26 cellular contexts compared by ENCODE assay signal in genomic region chr16:67871256-67871655, GRCh38. TPM values are rescaled to one million over a fixed set of nuclear protein-coding genes. Genes with fewer than 3 reads are reported as not detected.
DNase-seq lines count a peak whose midpoint lies in the region; ATAC-seq, FAIRE-seq and TF ChIP-seq lines count a peak whose summit lies in the region.
"Had no signal": no experiment of that assay in that cellular context is flagged by ENCODE, and none has a peak within 500 bp of the region (broad histone marks: within the 10 kb centered on the region; RNA-seq: fewer than 3 reads in every experiment).

No MANE protein-coding gene starts in this region.

- H4K91ac ChIP-seq in H1 (replicated peaks; ENCODE audit: insufficient read length, low read length), result no peak overlapping the region

- no peak overlapping the region for H2BK5ac ChIP-seq in H1 (ENCODE audit: low read depth, low read length)

- FAIRE-seq in H1 (lab: Jason Lieb, UNC), result no peak
- FAIRE-seq: HTR-8/SVneo had no signal

- no peak overlapping the region for H2AK5ac ChIP-seq in H1 (ENCODE audit: low read depth, low read length)

- H3K9ac ChIP-seq in mammary epithelial cell (ENCODE audit: insufficient read depth, low read length) (no peak overlapping the region), H1 (replicated peaks in 1 of 4; ENCODE audit: extremely low read depth in 1 of 4, low read depth in 3 of 4, low read length in 3 of 4) (no peak overlapping the region)

- H2AFZ ChIP-seq in mammary epithelial cell (ENCODE audit: low read depth, low read length), result no peak overlapping the region
- H2AFZ ChIP-seq in H1 (ENCODE audit: low read length), result no peak overlapping the region

- H3K9me3 Mint-ChIP-seq in MCF 10A (ENCODE audit: unreplicated experiment) (no peaks in the 10 kb centered on the region), HFFc6 (no peaks in the 10 kb centered on the region)
- H3K9me3 Mint-ChIP-seq in stimulated activated effector memory CD8-positive, alpha-beta T cell treated with anti-CD3 and anti-CD28 coated beads, Interleukin-12 subunit alpha, Interleukin-12 subunit beta, amount 100 ng/mL, for 72 hours, result no peaks in the 10 kb centered on the region
- H3K9me3 Mint-ChIP-seq: brain had no signal

- H4K20me1 ChIP-seq in mammary epithelial cell (ENCODE audit: insufficient read depth, low read length) (no peaks in the 10 kb centered on the region), H1 (replicated peaks in 1 of 2; ENCODE audit: control insufficient read depth in 1 of 2, insufficient read depth in 2 of 2, low read length in 2 of 2) (peaks cover 8 to 9% of the 10 kb centered on the region in 2 experiments)

- no peak overlapping the region for H3K14ac ChIP-seq in H1 (ENCODE audit: insufficient read length)

- H3K4me2 ChIP-seq in mammary epithelial cell (ENCODE audit: insufficient read depth, low read depth, low read length) (no peak overlapping the region), H1 (ENCODE audit: insufficient read depth in 1 of 2, low read depth in 2 of 2, low read length in 2 of 2) (no peak overlapping the region)

- H3K27me3 Mint-ChIP-seq in MCF 10A (ENCODE audit: insufficient read depth, unreplicated experiment), result no peaks in the 10 kb centered on the region
- H3K27me3 Mint-ChIP-seq in HFFc6 (ENCODE audit: insufficient read depth), result peaks cover 2% of the 10 kb centered on the region
- H3K27me3 Mint-ChIP-seq: activated CD8-positive, alpha-beta memory T cell treated with anti-CD3 and anti-CD28 coated beads, Interleukin-2, amount 10 ng/mL, durations not matched to agents 7 days and 5 days; CD4-positive, alpha-beta memory T cell had no signal

- no peak overlapping the region for H2BK12ac ChIP-seq in H1 (ENCODE audit: low read depth, low read length)

- H3K36me3 Mint-ChIP-seq in MCF 10A (ENCODE audit: insufficient read depth, unreplicated experiment) (peaks cover 70% of the 10 kb centered on the region), HFFc6 (ENCODE audit: low read depth) (peaks cover 14% of the 10 kb centered on the region)
- H3K36me3 Mint-ChIP-seq in stimulated activated effector memory CD8-positive, alpha-beta T cell treated with anti-CD3 and anti-CD28 coated beads, Interleukin-12 subunit alpha, Interleukin-12 subunit beta, amount 100 ng/mL, for 72 hours, result peaks cover 85% of the 10 kb centered on the region

- H3K79me1 ChIP-seq in H1 (ENCODE audit: low read depth, low read length), result peaks cover 11% of the 10 kb centered on the region

- H4K8ac ChIP-seq in H1 (ENCODE audit: extremely low read depth, insufficient read depth, low read length), result no peak overlapping the region

- no peak overlapping the region for H2BK15ac ChIP-seq in H1 (ENCODE audit: low read length)

- H3K23ac ChIP-seq in H1 (ENCODE audit: insufficient read length), result no peak overlapping the region

- H4K5ac ChIP-seq in H1 (ENCODE audit: insufficient read length, low read depth, low read length), result no peak overlapping the region

- H3K4ac ChIP-seq in H1 (replicated peaks; ENCODE audit: insufficient read length, low read depth, low read length), result no peak overlapping the region

- POLR2A ChIA-PET in MCF 10A (lab: Yijun Ruan, JAX), result interaction anchor here (0.7 to 2.9 kb wide), 7 partner anchors 9 to 65 kb away, joined by 3 to 23 read pairs (median 4); partner anchors contain the start of gene NUTF2
- POLR2A ChIA-PET in H1 (lab: Charles Lee; ENCODE audit: partially characterized antibody), result interaction anchor here (0.8 to 1.7 kb wide), 10 partner anchors 9 to 365 kb away, joined by 3 to 11 read pairs (median 5); partner anchors contain the start of genes CENPT, ESRP2, GFOD2 and NRN1L

- intact Hi-C loops in MCF 10A (cut with micrococcal nuclease) (no loop called here), mammary epithelial cell (cut with micrococcal nuclease) (loop anchor here (5.0 kb wide), 1 partner anchor 39 kb away; no protein-coding TSS in a partner anchor)

- H3K4me3 ChIP-seq in mammary epithelial cell (replicated peaks in 1 of 3; ENCODE audit: insufficient read depth in 1 of 3, low read depth in 2 of 3, low read length in 3 of 3) (no peak overlapping the region), H1 (ENCODE audit: extremely low read depth in 1 of 4, insufficient read depth in 2 of 4, low read depth in 3 of 4, low read length in 4 of 4) (no peak overlapping the region), suprapubic skin (no peak overlapping the region)
- H3K4me3 ChIP-seq: adrenal gland, lung, thyroid gland had no signal

- peaks cover 55% of the 10 kb centered on the region for H3K79me2 ChIP-seq in mammary epithelial cell (ENCODE audit: insufficient read depth, low read length)
- peaks cover 3 to 29% of the 10 kb centered on the region in 2 experiments; a peak in 3 of 4 replicates for H3K79me2 ChIP-seq in H1 (ENCODE audit: control insufficient read depth in 1 of 2, insufficient read depth in 2 of 2, low read length in 2 of 2)

- peaks cover 2% of the 10 kb centered on the region; the same call in 1 of the 2 replicates for H3K23me2 ChIP-seq in H1 (ENCODE audit: low read depth, low read length)

- dilution Hi-C loops in mammary epithelial cell (cut with HindIII; ENCODE audit: low sequenced_read_pairs), result no loop called here

- no peak for TF ChIP-seq EP300 in H1 (IDR thresholded peaks at IDR 0.05; ENCODE audit: borderline replicate concordance in 1 of 2, low read depth in 2 of 2, low read length in 2 of 2)
- no peak for TF ChIP-seq EP300 in suprapubic skin (IDR thresholded peaks at IDR 0.05)

- H3K4me1 Mint-ChIP-seq in MCF 10A (ENCODE audit: insufficient read depth, unreplicated experiment) (peaks cover 34% of the 10 kb centered on the region), HFFc6 (ENCODE audit: low read depth) (peaks cover 29% of the 10 kb centered on the region)
- H3K4me1 Mint-ChIP-seq in stimulated activated effector memory CD8-positive, alpha-beta T cell treated with anti-CD3 and anti-CD28 coated beads, Interleukin-12 subunit alpha, Interleukin-12 subunit beta, amount 100 ng/mL, for 72 hours, result peaks cover 37% of the 10 kb centered on the region

- no peak for ATAC-seq in HG03565 (IDR thresholded peaks at IDR 0.05; ENCODE audit: unreplicated experiment)
- no peak for ATAC-seq in stimulated activated effector memory CD8-positive, alpha-beta T cell treated with anti-CD3 and anti-CD28 coated beads, Interleukin-12 subunit alpha, Interleukin-12 subunit beta, amount 100 ng/mL, for 72 hours
- ATAC-seq: activated CD8-positive, alpha-beta memory T cell treated with anti-CD3 and anti-CD28 coated beads, Interleukin-2, amount 10 ng/mL, durations not matched to agents 7 days and 5 days had no signal

- TF ChIP-seq CTCF in MCF 10A (IDR thresholded peaks at IDR 0.05; ENCODE audit: unreplicated experiment) (no peak), mammary epithelial cell (conservative IDR thresholded peaks at IDR 0.05 in 1 of 2, IDR thresholded peaks at IDR 0.05 in 1 of 2; ENCODE audit: extremely low read depth in 1 of 2, insufficient read depth in 1 of 2, low read depth in 1 of 2, low read length in 2 of 2) (no peak), HFFc6 (IDR thresholded peaks at IDR 0.05) (no peak), H1 (IDR thresholded peaks at IDR 0.05; ENCODE audit: control extremely low read depth in 1 of 3, insufficient read depth in 1 of 3, low read depth in 1 of 3, low read length in 3 of 3) (no peak), suprapubic skin (IDR thresholded peaks at IDR 0.05) (no peak), GM10266 (IDR thresholded peaks at IDR 0.05; ENCODE audit: control insufficient read depth, insufficient read depth, low read depth, missing control alignments) (no peak)

- H3K4me3 Mint-ChIP-seq in MCF 10A (ENCODE audit: unreplicated experiment) (no peak overlapping the region), HFFc6 (no peak overlapping the region)
- H3K4me3 Mint-ChIP-seq in stimulated activated effector memory CD8-positive, alpha-beta T cell treated with anti-CD3 and anti-CD28 coated beads, Interleukin-12 subunit alpha, Interleukin-12 subunit beta, amount 100 ng/mL, for 72 hours, result no peak overlapping the region
- H3K4me3 Mint-ChIP-seq: activated CD8-positive, alpha-beta memory T cell treated with anti-CD3 and anti-CD28 coated beads, Interleukin-2, amount 10 ng/mL, durations not matched to agents 7 days and 5 days had no signal

- H3K18ac ChIP-seq in H1 (ENCODE audit: extremely low read depth, low read length), result no peak overlapping the region

- DNase-seq in MCF 10A (ENCODE audit: unreplicated experiment) (no peak), mammary epithelial cell (no peak), HFFc6 (no peak), H1 (ENCODE audit: low read depth in 1 of 2, low spot score in 2 of 2) (no peak), suprapubic skin (ENCODE audit: low spot score in 2 of 2) (no peak), GM10266 (ENCODE audit: extremely low spot score) (no peak)
- no peak for DNase-seq in stimulated activated effector memory CD8-positive, alpha-beta T cell treated with anti-CD3 and anti-CD28 coated beads, Interleukin-12 subunit alpha, Interleukin-12 subunit beta, amount 100 ng/mL, for 72 hours (ENCODE audit: low spot score in 2 of 2)
- DNase-seq: activated CD4-positive, alpha-beta T cell treated with anti-CD3 and anti-CD28 coated beads for 4 hours; activated CD8-positive, alpha-beta memory T cell treated with anti-CD3 and anti-CD28 coated beads, Interleukin-2, amount 10 ng/mL, durations not matched to agents 7 days and 5 days; activated effector memory CD4-positive, alpha-beta T cell treated with Interleukin-2 at 50 U/mL for 16 hours; adrenal gland; CD4-positive, alpha-beta memory T cell; effector CD4-positive, alpha-beta T cell; GOT3; head of caudate nucleus; NCI-H1694; NCI-H2171; NCI-H524; stimulated activated CD4-positive, alpha-beta T cell treated with anti-CD3 and anti-CD28 coated beads, Interleukin-4, amount 100 ng/mL, for 1 hour; stimulated activated naive CD4-positive, alpha-beta T cell; thyroid gland had no signal

- no peaks in the 10 kb centered on the region for H3K9me3 ChIP-seq in mammary epithelial cell (replicated peaks; ENCODE audit: insufficient read depth, low read length)
- H3K9me3 ChIP-seq in H1 (ENCODE audit: insufficient read depth in 2 of 2, low read depth in 1 of 2, low read length in 1 of 2), result no peaks in the 10 kb centered on the region
- no peaks in the 10 kb centered on the region for H3K9me3 ChIP-seq in suprapubic skin
- H3K9me3 ChIP-seq: adrenal gland, thyroid gland had no signal

- H3K4me1 ChIP-seq in mammary epithelial cell (ENCODE audit: insufficient read depth, low read length) (peaks cover 21% of the 10 kb centered on the region), H1 (replicated peaks in 1 of 4; ENCODE audit: control insufficient read depth in 3 of 4, insufficient read depth in 4 of 4, low read length in 3 of 4) (peaks cover 0 to 7% (median 3%) of the 10 kb centered on the region in 4 experiments; a peak in 3 of 7 replicates), suprapubic skin (peaks cover 38% of the 10 kb centered on the region)

- peak overlapping the region; percentile 78 for H3K27ac Mint-ChIP-seq in MCF 10A (ENCODE audit: low read depth, unreplicated experiment)
- H3K27ac Mint-ChIP-seq in HFFc6, result peak overlapping the region; percentile 56
- H3K27ac Mint-ChIP-seq in stimulated activated effector memory CD8-positive, alpha-beta T cell treated with anti-CD3 and anti-CD28 coated beads, Interleukin-12 subunit alpha, Interleukin-12 subunit beta, amount 100 ng/mL, for 72 hours, result no peak overlapping the region

- TF ChIP-seq RAD21 in H1 (IDR thresholded peaks at IDR 0.05 in 1 of 2, conservative IDR thresholded peaks at IDR 0.05 in 1 of 2; ENCODE audit: low read depth in 2 of 2, low read length in 2 of 2), result no peak

- H3K27me3 ChIP-seq in mammary epithelial cell (ENCODE audit: insufficient read depth, low read length), result no peaks in the 10 kb centered on the region
- H3K27me3 ChIP-seq in H1 (replicated peaks in 1 of 4; ENCODE audit: control insufficient read depth in 3 of 4, extremely low read depth in 1 of 4, insufficient read depth in 3 of 4, low read length in 3 of 4), result no peaks in the 10 kb centered on the region
- H3K27me3 ChIP-seq in suprapubic skin, result no peaks in the 10 kb centered on the region
- H3K27me3 ChIP-seq: adrenal gland, thyroid gland had no signal

- no peak overlapping the region for H3K27ac ChIP-seq in mammary epithelial cell (ENCODE audit: insufficient read depth, low read depth, low read length)
- 0 out of 2 replicates have a peak overlapping the region, but pooled peaks have one; percentile 14 for H3K27ac ChIP-seq in H1 (ENCODE audit: low read depth, low read length)
- peak overlapping the region; percentile 10 for H3K27ac ChIP-seq in suprapubic skin
- H3K27ac ChIP-seq: thyroid gland had no signal

- no peak overlapping the region for H2BK120ac ChIP-seq in H1 (replicated peaks; ENCODE audit: low read depth, low read length)

- H3K56ac ChIP-seq in H1 (replicated peaks; ENCODE audit: insufficient read length, low read depth, low read length), result no peak overlapping the region

- no peak overlapping the region for H2BK20ac ChIP-seq in H1 (ENCODE audit: low read length)

- peaks cover 8% of the 10 kb centered on the region for H3K36me3 ChIP-seq in mammary epithelial cell (ENCODE audit: insufficient read depth, low read length)
- H3K36me3 ChIP-seq in H1 (ENCODE audit: control insufficient read depth in 2 of 4, insufficient read depth in 4 of 4, low read length in 3 of 4), result peaks cover 12 to 47% (median 28%) of the 10 kb centered on the region in 4 experiments
- peaks cover 49% of the 10 kb centered on the region for H3K36me3 ChIP-seq in suprapubic skin

- in situ Hi-C loops in mammary epithelial cell (cut with MboI; ENCODE audit: low sequenced_read_pairs in 2 of 2), result no loop called here

- TF ChIP-seq POLR2A in H1 (IDR thresholded peaks at IDR 0.05; ENCODE audit: control extremely low read depth in 1 of 2, low read depth in 2 of 2, low read length in 2 of 2) (no peak), suprapubic skin (IDR thresholded peaks at IDR 0.05) (no peak)

- WGBS in mammary epithelial cell (ENCODE audit: low coverage, missing lambda C conversion rate), result 46% methylated on average over 3 of the region's 3 CpGs
- 78% methylated on average over 3 of the region's 3 CpGs; no CpG with 5 or more reads in 1 of the 2 experiments for WGBS in H1 (ENCODE audit: extremely low coverage in 1 of 2, insufficient coverage in 1 of 2, insufficient read length in 1 of 2, insufficient replicate concordance in 2 of 2, low coverage in 1 of 2, low lambda C conversion rate in 2 of 2, missing lambda C conversion rate in 1 of 2), 2 experiments
- 29% methylated on average over 1 of the region's 3 CpGs for WGBS in suprapubic skin

- CTCF ChIA-PET in MCF 10A (lab: Yijun Ruan, JAX), result interaction anchor here (0.6 to 1.7 kb wide), 7 partner anchors 12 to 169 kb away, joined by 3 to 17 read pairs (median 5); no protein-coding TSS in a partner anchor
- CTCF ChIA-PET in mammary epithelial cell (lab: Charles Lee; ENCODE audit: low non-redundant PET), result interaction anchor here (0.6 kb wide), 1 partner anchor 11 kb away, joined by 4 read pairs; no protein-coding TSS in a partner anchor
- CTCF ChIA-PET in H1 (lab: Charles Lee; ENCODE audit: partially characterized antibody), result interaction anchor here (0.6 to 1.5 kb wide), 9 partner anchors 9 to 170 kb away, joined by 3 to 10 read pairs (median 4); partner anchors contain the start of gene NRN1L

- BruUV-seq in MCF 10A (replicated peaks; lab: Mats Ljungman, UMichigan) (no TSS peak), mammary epithelial cell (replicated peaks; lab: Mats Ljungman, UMichigan) (no TSS peak)

RNA-seq across cellular contexts. Expression of gene EDC4, which starts 1.6 kb away (rescaled TPM):
- total RNA-seq in MCF 10A (2022) (50.9 and 51.3 TPM in 2 replicates), mammary epithelial cell (10 to 100 TPM; 31.5 to 53.9 TPM), suprapubic skin (100 to 1,000 TPM in 1 of 4 donors, 10 to 100 TPM in 3; 59.5 to 110 (median 68.0) TPM)
- polyA plus RNA-seq in mammary epithelial cell (36.5 TPM), H1 (2011; rRNA removed) (58.5 and 84.4 TPM in 2 replicates)
- 143 TPM for polyA minus RNA-seq in mammary epithelial cell
- total RNA-seq in HFFc6 (2021; fragmentation: NEBNext Ultra II Directional; extraction: Animal tissue kit (Norgen Biotek cat#: 25700)), result 10 to 100 TPM; 60.2 to 81.0 (median 63.6) TPM
- total RNA-seq in H1 (2021; fragmentation: NEBNext Ultra II Directional; extraction: Animal tissue kit (Norgen Biotek cat#: 25700)), result 72.7 and 73.4 TPM in 2 replicates
- 57.7 TPM for polyA plus RNA-seq in H1 (2011; cell fraction: cytosol; rRNA removed)
- polyA plus RNA-seq in H1 (2011; cell fraction: nucleus; rRNA removed), result 359 TPM
- 59.7 to 78.8 TPM (median 67.7 TPM) in 4 replicates for polyA plus RNA-seq in H1 (2012, experiment 1 of 2)
- polyA plus RNA-seq in H1 (2012, experiment 2 of 2), result 44.4 TPM
- 37.5 TPM for polyA plus RNA-seq in H1 (2013, experiment 1 of 2)
- 37.5 TPM for polyA plus RNA-seq in H1 (2013, experiment 2 of 2)
- polyA minus RNA-seq in H1 (2011; rRNA and poly(A)+ RNA removed), result 67.8 and 99.2 TPM in 2 replicates
- polyA minus RNA-seq in H1 (2011; cell fraction: cytosol; rRNA and poly(A)+ RNA removed), result 60.8 TPM
- polyA minus RNA-seq in H1 (2011; cell fraction: nucleus; rRNA and poly(A)+ RNA removed), result 60.0 TPM

RNA-seq across cellular contexts. Expression of gene NRN1L, which starts 13.4 kb away (rescaled TPM):
- 0.81 TPM in 1 of 2 replicates, not detected in the other for total RNA-seq in MCF 10A (2022)
- total RNA-seq in mammary epithelial cell, result under 1 TPM in 1 of 2 donors, not detected in 1; 0.83 TPM
- not detected for polyA plus RNA-seq in mammary epithelial cell
- polyA minus RNA-seq in mammary epithelial cell, result not detected
- under 1 TPM in 3 of 6 experiments, not detected in 3; 0.25 to 0.51 (median 0.38) TPM for total RNA-seq in HFFc6 (2021; fragmentation: NEBNext Ultra II Directional; extraction: Animal tissue kit (Norgen Biotek cat#: 25700))
- 4.1 and 4.9 TPM in 2 replicates for total RNA-seq in H1 (2021; fragmentation: NEBNext Ultra II Directional; extraction: Animal tissue kit (Norgen Biotek cat#: 25700))
- polyA plus RNA-seq in H1 (2011; rRNA removed), result 35.2 and 49.3 TPM in 2 replicates
- 17.6 TPM for polyA plus RNA-seq in H1 (2011; cell fraction: cytosol; rRNA removed)
- polyA plus RNA-seq in H1 (2011; cell fraction: nucleus; rRNA removed), result 14.2 TPM
- polyA plus RNA-seq in H1 (2012, experiment 1 of 2), result 3.5 to 5.9 TPM (median 4.8 TPM) in 4 replicates
- polyA plus RNA-seq in H1 (2012, experiment 2 of 2), result 11.2 TPM
- 10.1 TPM for polyA plus RNA-seq in H1 (2013, experiment 1 of 2)
- polyA plus RNA-seq in H1 (2013, experiment 2 of 2), result 11.0 TPM
- 0.93 and 1.3 TPM in 2 replicates for polyA minus RNA-seq in H1 (2011; rRNA and poly(A)+ RNA removed)
- polyA minus RNA-seq in H1 (2011; cell fraction: cytosol; rRNA and poly(A)+ RNA removed), result 5.9 TPM
- polyA minus RNA-seq in H1 (2011; cell fraction: nucleus; rRNA and poly(A)+ RNA removed), result 2.7 TPM
- 1 to 10 TPM in 3 of 4 donors, not detected in 1; 4.3 to 5.6 (median 4.7) TPM for total RNA-seq in suprapubic skin
- total RNA-seq: G401 had no signal

RNA-seq across cellular contexts. Expression of gene PSKH1, which starts 21.8 kb away (rescaled TPM):
- total RNA-seq in MCF 10A (2022) (21.7 and 27.9 TPM in 2 replicates), mammary epithelial cell (10 to 100 TPM; 11.8 to 18.4 TPM), suprapubic skin (10 to 100 TPM; 16.4 to 26.9 (median 24.5) TPM)
- polyA plus RNA-seq in mammary epithelial cell (15.3 TPM), H1 (2011; rRNA removed) (51.0 and 55.8 TPM in 2 replicates)
- polyA minus RNA-seq in mammary epithelial cell, result 28.5 TPM
- 10 to 100 TPM; 25.2 to 34.1 (median 29.3) TPM for total RNA-seq in HFFc6 (2021; fragmentation: NEBNext Ultra II Directional; extraction: Animal tissue kit (Norgen Biotek cat#: 25700))
- 24.8 and 25.4 TPM in 2 replicates for total RNA-seq in H1 (2021; fragmentation: NEBNext Ultra II Directional; extraction: Animal tissue kit (Norgen Biotek cat#: 25700))
- 34.2 TPM for polyA plus RNA-seq in H1 (2011; cell fraction: cytosol; rRNA removed)
- polyA plus RNA-seq in H1 (2011; cell fraction: nucleus; rRNA removed), result 45.7 TPM
- polyA plus RNA-seq in H1 (2012, experiment 1 of 2), result 21.9 to 30.0 TPM (median 27.0 TPM) in 4 replicates
- polyA plus RNA-seq in H1 (2012, experiment 2 of 2), result 29.5 TPM
- 23.3 TPM for polyA plus RNA-seq in H1 (2013, experiment 1 of 2)
- polyA plus RNA-seq in H1 (2013, experiment 2 of 2), result 23.3 TPM
- polyA minus RNA-seq in H1 (2011; rRNA and poly(A)+ RNA removed), result 57.8 and 66.9 TPM in 2 replicates
- polyA minus RNA-seq in H1 (2011; cell fraction: cytosol; rRNA and poly(A)+ RNA removed), result 27.6 TPM
- 35.7 TPM for polyA minus RNA-seq in H1 (2011; cell fraction: nucleus; rRNA and poly(A)+ RNA removed)

RNA-seq across cellular contexts. Expression of gene CENPT, which starts 23.8 kb away (rescaled TPM):
- 30.9 and 35.5 TPM in 2 replicates for total RNA-seq in MCF 10A (2022)
- 10 to 100 TPM; 27.2 to 48.5 TPM for total RNA-seq in mammary epithelial cell
- 35.6 TPM for polyA plus RNA-seq in mammary epithelial cell
- polyA minus RNA-seq in mammary epithelial cell, result 25.7 TPM
- total RNA-seq in HFFc6 (2021; fragmentation: NEBNext Ultra II Directional; extraction: Animal tissue kit (Norgen Biotek cat#: 25700)), result 10 to 100 TPM; 51.2 to 64.2 (median 59.7) TPM
- total RNA-seq in H1 (2021; fragmentation: NEBNext Ultra II Directional; extraction: Animal tissue kit (Norgen Biotek cat#: 25700)), result 42.2 and 42.4 TPM in 2 replicates
- 53.4 and 82.7 TPM in 2 replicates for polyA plus RNA-seq in H1 (2011; rRNA removed)
- 82.3 TPM for polyA plus RNA-seq in H1 (2011; cell fraction: cytosol; rRNA removed)
- polyA plus RNA-seq in H1 (2011; cell fraction: nucleus; rRNA removed), result 415 TPM
- 38.1 to 58.6 TPM (median 58.5 TPM) in 4 replicates for polyA plus RNA-seq in H1 (2012, experiment 1 of 2)
- 39.5 TPM for polyA plus RNA-seq in H1 (2012, experiment 2 of 2)
- polyA plus RNA-seq in H1 (2013, experiment 1 of 2), result 41.5 TPM
- polyA plus RNA-seq in H1 (2013, experiment 2 of 2), result 34.8 TPM
- polyA minus RNA-seq in H1 (2011; rRNA and poly(A)+ RNA removed), result 22.9 and 26.2 TPM in 2 replicates
- 18.9 TPM for polyA minus RNA-seq in H1 (2011; cell fraction: cytosol; rRNA and poly(A)+ RNA removed)
- polyA minus RNA-seq in H1 (2011; cell fraction: nucleus; rRNA and poly(A)+ RNA removed), result 50.5 TPM
- total RNA-seq in suprapubic skin, result 100 to 1,000 TPM; 140 to 311 (median 201) TPM

RNA-seq across cellular contexts. Expression of gene NUTF2, which starts 24.5 kb away (rescaled TPM):
- 133 TPM in 2 replicates for total RNA-seq in MCF 10A (2022)
- 100 to 1,000 TPM; 158 to 198 TPM for total RNA-seq in mammary epithelial cell
- polyA plus RNA-seq in mammary epithelial cell, result 452 TPM
- polyA minus RNA-seq in mammary epithelial cell, result 283 TPM
- 100 to 1,000 TPM; 182 to 195 (median 185) TPM for total RNA-seq in HFFc6 (2021; fragmentation: NEBNext Ultra II Directional; extraction: Animal tissue kit (Norgen Biotek cat#: 25700))
- 219 and 229 TPM in 2 replicates for total RNA-seq in H1 (2021; fragmentation: NEBNext Ultra II Directional; extraction: Animal tissue kit (Norgen Biotek cat#: 25700))
- 377 and 382 TPM in 2 replicates for polyA plus RNA-seq in H1 (2011; rRNA removed)
- 322 TPM for polyA plus RNA-seq in H1 (2011; cell fraction: cytosol; rRNA removed)
- 256 TPM for polyA plus RNA-seq in H1 (2011; cell fraction: nucleus; rRNA removed)
- polyA plus RNA-seq in H1 (2012, experiment 1 of 2), result 285 to 353 TPM (median 329 TPM) in 4 replicates
- 190 TPM for polyA plus RNA-seq in H1 (2012, experiment 2 of 2)
- 335 TPM for polyA plus RNA-seq in H1 (2013, experiment 1 of 2)
- polyA plus RNA-seq in H1 (2013, experiment 2 of 2), result 317 TPM
- polyA minus RNA-seq in H1 (2011; rRNA and poly(A)+ RNA removed), result 306 and 380 TPM in 2 replicates
- polyA minus RNA-seq in H1 (2011; cell fraction: cytosol; rRNA and poly(A)+ RNA removed), result 201 TPM
- polyA minus RNA-seq in H1 (2011; cell fraction: nucleus; rRNA and poly(A)+ RNA removed), result 150 TPM
- 100 to 1,000 TPM; 101 to 161 (median 113) TPM for total RNA-seq in suprapubic skin
